ENCODE assay signal across 27 cellular contexts in genomic region chr2:186477782-186478181, GRCh38.
DNase-seq lines count a peak whose midpoint lies in the region; ATAC-seq lines count a peak whose summit lies in the region.
"Had no signal": no experiment of that assay in that cellular context is flagged by ENCODE, and none has a peak within 500 bp of the region (broad histone marks: within the 10 kb centered on the region; RNA-seq: fewer than 3 reads in every experiment).

No MANE protein-coding gene starts in this region.

- peak; percentile 53 for DNase-seq in NOMO-1 treated with DMSO at 0.1 percent for 48 hours (lab: John Stamatoyannopoulos, UW; ENCODE audit: unreplicated experiment)
- DNase-seq in stimulated activated naive B cell treated with anti-CD40 and anti-IgM and Interleukin-4, amounts not matched to agents 10 μg/mL and 1 μg/mL and 100 μg/mL, for 72 hours: peak; percentile 13
- DNase-seq in globus pallidus (ENCODE audit: low spot score): no peak
- DNase-seq in SHP77 treated with DMSO at 0.1 percent for 48 hours (lab: John Stamatoyannopoulos, UW): no peak
- DNase-seq in stimulated activated CD4-positive, alpha-beta T cell treated with anti-CD3 and anti-CD28 coated beads, Interleukin-15, amount 100 ng/mL, for 24 hours: no peak
- DNase-seq: activated CD4-positive, CD25-positive, alpha-beta regulatory T cell treated with anti-CD3 and anti-CD28 coated beads, Interleukin-2, amount 50 U/mL, for 72 hours; activated CD8-positive, alpha-beta T cell treated with anti-CD3 and anti-CD28 coated beads for 36 hours; activated effector memory CD4-positive, alpha-beta T cell treated with Interleukin-2 at 50 U/mL for 16 hours; activated naive CD8-positive, alpha-beta T cell treated with anti-CD3 and anti-CD28 coated beads, Interleukin-2, amount 10 ng/mL, durations not matched to agents 7 days and 5 days; cerebellar nuclear complex; dorsolateral prefrontal cortex; H7; head of caudate nucleus; kidney glomerular epithelial cell; lower lobe of right lung; MG63; mucosa of descending colon; NCI-H748 treated with DMSO at 0.1 percent for 48 hours; right cardiac atrium; stimulated activated CD4-positive, alpha-beta T cell treated with anti-CD3 and anti-CD28 coated beads, Interleukin-4, amount 100 ng/mL, for 24 hours; stimulated activated naive CD8-positive, alpha-beta T cell treated with anti-CD3 and anti-CD28 coated beads, Interleukin-15, Interleukin-2, amounts not matched to agents 100 U/mL and 50 U/mL, for 24 hours; T-cell had no signal

- peaks cover 9 to 15% of the 10 kb centered on the region in 2 donors for H3K36me3 Mint-ChIP-seq in stimulated activated naive B cell treated with anti-CD40 and anti-IgM and Interleukin-4, amounts not matched to agents 10 μg/mL and 1 μg/mL and 100 μg/mL, for 72 hours
- H3K36me3 Mint-ChIP-seq: CD14-positive monocyte had no signal

- H3K4me3 Mint-ChIP-seq in stimulated activated naive B cell treated with anti-CD40 and anti-IgM and Interleukin-4, amounts not matched to agents 10 μg/mL and 1 μg/mL and 100 μg/mL, for 72 hours: no peak overlapping the region
- H3K4me3 Mint-ChIP-seq: activated CD8-positive, alpha-beta T cell treated with anti-CD3 and anti-CD28 coated beads for 36 hours; activated naive CD8-positive, alpha-beta T cell treated with anti-CD3 and anti-CD28 coated beads, Interleukin-2, amount 10 ng/mL, durations not matched to agents 7 days and 5 days; T-cell had no signal

- no peaks in the 10 kb centered on the region for H3K27me3 Mint-ChIP-seq in stimulated activated naive B cell treated with anti-CD40 and anti-IgM and Interleukin-4, amounts not matched to agents 10 μg/mL and 1 μg/mL and 100 μg/mL, for 72 hours
- H3K27me3 Mint-ChIP-seq: activated CD8-positive, alpha-beta T cell treated with anti-CD3 and anti-CD28 coated beads for 36 hours; activated naive CD8-positive, alpha-beta T cell treated with anti-CD3 and anti-CD28 coated beads, Interleukin-2, amount 10 ng/mL, durations not matched to agents 7 days and 5 days; T-cell had no signal

- ATAC-seq in GM19351 (IDR thresholded peaks at IDR 0.05; ENCODE audit: unreplicated experiment) (peak; percentile 71), HG03442 (IDR thresholded peaks at IDR 0.05; ENCODE audit: unreplicated experiment) (peak; percentile 60)
- peak; percentile 98 to 99 for ATAC-seq in stimulated activated naive B cell treated with anti-CD40 and anti-IgM and Interleukin-4, amounts not matched to agents 10 μg/mL and 1 μg/mL and 100 μg/mL, for 72 hours (replicated peaks)
- ATAC-seq: activated CD8-positive, alpha-beta T cell treated with anti-CD3 and anti-CD28 coated beads for 36 hours; K562; mucosa of descending colon; right cardiac atrium; Right ventricle myocardium inferior; stimulated activated naive CD8-positive, alpha-beta T cell treated with anti-CD3 and anti-CD28 coated beads, Interleukin-15, Interleukin-2, amounts not matched to agents 100 U/mL and 50 U/mL, for 24 hours; T-cell had no signal

- H3K4me1 Mint-ChIP-seq in stimulated activated naive B cell treated with anti-CD40 and anti-IgM and Interleukin-4, amounts not matched to agents 10 μg/mL and 1 μg/mL and 100 μg/mL, for 72 hours: peaks cover 10 to 20% of the 10 kb centered on the region in 2 donors

- H3K9me3 Mint-ChIP-seq in stimulated activated naive B cell treated with anti-CD40 and anti-IgM and Interleukin-4, amounts not matched to agents 10 μg/mL and 1 μg/mL and 100 μg/mL, for 72 hours: peaks cover 0 to 2% of the 10 kb centered on the region in 2 donors
- H3K9me3 Mint-ChIP-seq: T-cell had no signal

- H3K27ac Mint-ChIP-seq in stimulated activated naive B cell treated with anti-CD40 and anti-IgM and Interleukin-4, amounts not matched to agents 10 μg/mL and 1 μg/mL and 100 μg/mL, for 72 hours: peak overlapping the region; percentile 2
- H3K27ac Mint-ChIP-seq: activated CD8-positive, alpha-beta T cell treated with anti-CD3 and anti-CD28 coated beads for 36 hours; activated naive CD8-positive, alpha-beta T cell treated with anti-CD3 and anti-CD28 coated beads, Interleukin-2, amount 10 ng/mL, durations not matched to agents 7 days and 5 days; T-cell had no signal

Comparison
In these comparisons a context has a peak if more than half of its experiments do, and no peak if none do; other contexts are left out.
1. DNase-seq: peak in NOMO-1 treated with DMSO at 0.1 percent for 48 hours (single experiment) and stimulated activated naive B cell treated with anti-CD40 and anti-IgM and Interleukin-4, amounts not matched to agents 10 μg/mL and 1 μg/mL and 100 μg/mL, for 72 hours (single experiment); none in globus pallidus (single experiment), SHP77 treated with DMSO at 0.1 percent for 48 hours (single experiment) and stimulated activated CD4-positive, alpha-beta T cell treated with anti-CD3 and anti-CD28 coated beads, Interleukin-15, amount 100 ng/mL, for 24 hours (single experiment).
2. Peak in every context shown above with its lines, with median percentiles within 50 percentile points of each other: ATAC-seq.